Comparison of ENCODE assay signal across 14 cellular contexts in the genomic region with DNA sequence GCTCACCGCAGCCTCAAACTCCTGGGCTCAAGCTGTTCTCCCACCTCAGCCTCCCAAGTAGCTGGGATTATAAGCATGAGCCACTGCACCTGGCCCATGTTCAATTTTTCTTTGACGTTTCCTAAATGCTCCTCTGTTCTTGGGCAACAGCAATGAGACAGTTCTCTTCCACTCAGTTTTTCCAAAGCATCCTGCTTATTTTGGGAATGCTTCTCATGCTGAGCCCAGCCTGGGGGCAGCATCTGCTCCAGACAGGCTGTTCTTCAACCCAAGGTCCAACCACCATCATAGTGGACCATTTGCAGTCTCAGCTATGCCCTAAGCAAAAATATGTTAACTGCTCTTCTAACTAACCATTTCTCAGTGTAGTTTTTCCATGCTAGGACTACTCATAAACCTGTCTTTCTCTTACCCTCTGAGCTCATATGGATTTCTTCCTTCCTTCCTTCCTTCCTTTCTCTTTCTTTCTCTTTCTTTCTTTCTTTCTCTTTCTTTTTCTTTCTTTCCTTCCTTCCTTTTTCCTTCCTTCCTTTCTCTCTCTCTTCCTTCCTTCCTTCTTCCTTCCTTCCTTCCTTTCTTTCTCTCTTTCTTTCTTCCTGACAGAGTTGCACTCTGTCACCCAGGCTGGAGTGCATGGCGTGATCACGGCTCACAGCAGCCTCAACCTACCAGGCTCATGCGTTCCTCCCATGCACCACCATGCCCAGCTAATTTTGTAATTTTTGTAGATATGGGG.
"Had no signal": no experiment of that assay in that cellular context is flagged by ENCODE, and none has a peak within 500 bp of the region (broad histone marks: within the 10 kb centered on the region; RNA-seq: fewer than 3 reads in every experiment).

No MANE protein-coding gene starts in this region.

- H3K9me3 Mint-ChIP-seq: activated T-helper 2 cell treated with anti-CD3 and anti-CD28 coated beads, Interferon-gamma antibody, Interleukin-2, Interleukin-4, amounts not matched to agents 10 μg/mL and 5 μg/mL and 100 μg/mL, durations not matched to agents 14 hours and 24 hours and 36 hours; T-helper 1 cell treated with Interleukin-12 subunit alpha and Interleukin-12 subunit beta and Interleukin-4 antibody, amounts not matched to agents 30 μg/mL and 1 μg/mL, for 36 hours had no signal

- H3K36me3 ChIP-seq: esophagus squamous epithelium had no signal

- H3K9me3 ChIP-seq: esophagus squamous epithelium had no signal

- H3K27ac ChIP-seq: VCaP had no signal

- DNase-seq: activated CD4-positive, alpha-beta T cell treated with anti-CD3 and anti-CD28 coated beads, Interleukin-2, amount 50 U/mL, for 48 hours; activated naive CD4-positive, alpha-beta T cell treated with Interleukin-2 at 50 U/mL for 16 hours; anterior cingulate cortex; cerebellar nuclear complex; effector CD4-positive, alpha-beta T cell; esophagus squamous epithelium; foreskin fibroblast; midbrain; occipital lobe had no signal

- H3K4me3 Mint-ChIP-seq: stimulated activated naive CD8-positive, alpha-beta T cell treated with anti-CD3 and anti-CD28 coated beads, Interleukin-15, Interleukin-2, amounts not matched to agents 100 ng/mL and 50 ng/mL, for 24 hours; T-helper 1 cell treated with Interleukin-12 subunit alpha and Interleukin-12 subunit beta and Interleukin-4 antibody, amounts not matched to agents 30 μg/mL and 1 μg/mL, for 36 hours had no signal

- H3K27me3 ChIP-seq: esophagus squamous epithelium had no signal

- H3K4me3 ChIP-seq: esophagus squamous epithelium, lung had no signal

- H3K27me3 Mint-ChIP-seq: stimulated activated naive CD8-positive, alpha-beta T cell treated with anti-CD3 and anti-CD28 coated beads, Interleukin-15, Interleukin-2, amounts not matched to agents 100 ng/mL and 50 ng/mL, for 24 hours had no signal

- H3K27ac Mint-ChIP-seq: activated T-helper 2 cell treated with anti-CD3 and anti-CD28 coated beads, Interferon-gamma antibody, Interleukin-2, Interleukin-4, amounts not matched to agents 10 μg/mL and 5 μg/mL and 100 μg/mL, durations not matched to agents 14 hours and 24 hours and 36 hours; stimulated activated naive CD8-positive, alpha-beta T cell treated with anti-CD3 and anti-CD28 coated beads, Interleukin-15, Interleukin-2, amounts not matched to agents 100 ng/mL and 50 ng/mL, for 24 hours; T-helper 1 cell treated with Interleukin-12 subunit alpha and Interleukin-12 subunit beta and Interleukin-4 antibody, amounts not matched to agents 30 μg/mL and 1 μg/mL, for 36 hours had no signal
